8 cellular contexts compared by ENCODE assay signal in genomic region chr10:35451103-35452016, GRCh38.
DNase-seq lines count a peak whose midpoint lies in the region; ATAC-seq and TF ChIP-seq lines count a peak whose summit lies in the region.

No MANE protein-coding gene starts in this region.

- H3K27ac ChIP-seq in right lobe of liver = peak overlapping the region; percentile 28 to 68 (median 57)

- TF ChIP-seq CTCF in right lobe of liver (IDR thresholded peaks at IDR 0.05) = no peak

- H3K9me3 ChIP-seq in right lobe of liver = no peaks in the 10 kb centered on the region

- 53% methylated on average over 4 of the region's 8 CpGs for WGBS in right lobe of liver (ENCODE audit: insufficient coverage, low coverage, low lambda C conversion rate, missing lambda C conversion rate)

- peaks cover 0 to 74% (median 24%) of the 10 kb centered on the region in 4 donors for H3K4me1 ChIP-seq in right lobe of liver

- no peaks in the 10 kb centered on the region for H3K27me3 ChIP-seq in right lobe of liver

- no peak for TF ChIP-seq POLR2A in right lobe of liver (IDR thresholded peaks at IDR 0.05)

- DNase-seq in SK-MEL-5 (ENCODE audit: low read depth, low spot score) = peak; percentile 7
- peak in 2 of 3 donors; percentile 54 to 66 for DNase-seq in right lobe of liver
- no peak for DNase-seq in NCI-H526 treated with DMSO at 0.1 percent for 48 hours (lab: John Stamatoyannopoulos, UW)
- no peak for DNase-seq in occipital lobe (lab: John Stamatoyannopoulos, UW)
- DNase-seq in cortex of kidney (lab: John Stamatoyannopoulos, UW) = no peak

- intact Hi-C loops in right lobe of liver (cut with DNase I) = no loop called here

- in situ Hi-C loops in SK-MEL-5 (cut with HindIII; ENCODE audit: low pct_unique_long_range_greater_than_20kb, low sequenced_read_pairs) = no loop called here

- peak; percentile 98 for ATAC-seq in GM19035 (IDR thresholded peaks at IDR 0.05; ENCODE audit: unreplicated experiment)
- ATAC-seq in HG02973 (IDR thresholded peaks at IDR 0.05; ENCODE audit: unreplicated experiment) = peak; percentile 98
- peak; percentile 6 to 33 (median 26) for ATAC-seq in right lobe of liver
- ATAC-seq in esophagus mucosa = no peak

- H3K4me3 ChIP-seq in right lobe of liver = no peak overlapping the region

- no peaks in the 10 kb centered on the region for H3K36me3 ChIP-seq in right lobe of liver

Comparison
In these comparisons a context has a peak if more than half of its experiments do, and no peak if none do; other contexts are left out.
1. DNase-seq: peak in SK-MEL-5 (single experiment) and right lobe of liver (2 of 3); none in NCI-H526 treated with DMSO at 0.1 percent for 48 hours (single experiment), occipital lobe (single experiment) and cortex of kidney (single experiment).